25 cellular contexts compared by ENCODE assay signal in genomic region chr9:94927762-94928158, GRCh38.
DNase-seq lines count a peak whose midpoint lies in the region; ATAC-seq and TF ChIP-seq lines count a peak whose summit lies in the region.
"Had no signal": no experiment of that assay in that cellular context is flagged by ENCODE, and none has a peak within 500 bp of the region (broad histone marks: within the 10 kb centered on the region; RNA-seq: fewer than 3 reads in every experiment).

No MANE protein-coding gene starts in this region.

- H4K20me1 ChIP-seq in BLaER1 (no peaks in the 10 kb centered on the region), PC-9 (ENCODE audit: insufficient read depth) (no peaks in the 10 kb centered on the region)

- peaks cover 44% of the 10 kb centered on the region for H3F3A ChIP-seq in PC-9 (ENCODE audit: insufficient read depth, low read depth)

- no peaks in the 10 kb centered on the region for H3K9me3 Mint-ChIP-seq in osteocyte (ENCODE audit: unreplicated experiment)
- H3K9me3 Mint-ChIP-seq: activated naive CD4-positive, alpha-beta T cell treated with anti-CD3 and anti-CD28 coated beads, Interleukin-2, amount 10 ng/mL, durations not matched to agents 7 days and 5 days; activated T-cell treated with anti-CD3 and anti-CD28 coated beads, Interleukin-2, amount 50 U/mL, for 72 hours; CD8-positive, alpha-beta memory T cell had no signal

- CTCF ChIA-PET in RWPE1 (lab: Yijun Ruan, JAX) = interaction anchor here (0.5 to 0.9 kb wide), 2 partner anchors 81 to 246 kb away, joined by 3 read pairs; no protein-coding TSS in a partner anchor
- CTCF ChIA-PET in PC-9 (lab: Charles Lee) = no interaction called here

- no peaks in the 10 kb centered on the region for H3K9me2 ChIP-seq in PC-9 (ENCODE audit: insufficient read depth)

- H2AFZ ChIP-seq in PC-9 = no peak overlapping the region
- H2AFZ ChIP-seq: parathyroid adenoma had no signal

- H3K4me1 Mint-ChIP-seq in osteocyte (ENCODE audit: unreplicated experiment) = peaks cover 76% of the 10 kb centered on the region
- H3K4me1 Mint-ChIP-seq: activated naive CD4-positive, alpha-beta T cell treated with anti-CD3 and anti-CD28 coated beads, Interleukin-2, amount 10 ng/mL, durations not matched to agents 7 days and 5 days; CD8-positive, alpha-beta memory T cell had no signal

- H3K4me2 ChIP-seq in BLaER1 (no peak overlapping the region), PC-9 (no peak overlapping the region)
- H3K4me2 ChIP-seq: KMS-11 had no signal

- H3K9ac ChIP-seq in BLaER1 = no peak overlapping the region
- H3K9ac ChIP-seq: KMS-11, parathyroid adenoma had no signal

- BruUV-seq in PC-9 (replicated peaks; lab: Mats Ljungman, UMichigan) = no TSS peak

- H3K79me2 ChIP-seq in PC-9 (ENCODE audit: low read depth) = peaks cover 25% of the 10 kb centered on the region
- H3K79me2 ChIP-seq: parathyroid adenoma had no signal

- TF ChIP-seq CTCF in RWPE1 (conservative IDR thresholded peaks at IDR 0.05; ENCODE audit: low read depth) (no peak), osteocyte (IDR thresholded peaks at IDR 0.05) (no peak), foreskin keratinocyte (conservative IDR thresholded peaks at IDR 0.05) (no peak), PC-9 (conservative IDR thresholded peaks at IDR 0.05) (no peak)

- H3K4me3 ChIP-seq in BLaER1 = no peak overlapping the region
- H3K4me3 ChIP-seq in PC-9 = no peak overlapping the region
- H3K4me3 ChIP-seq: HAP-1 had no signal

- H3K36me3 Mint-ChIP-seq in osteocyte (ENCODE audit: unreplicated experiment) = peaks cover 14% of the 10 kb centered on the region
- H3K36me3 Mint-ChIP-seq: activated naive CD4-positive, alpha-beta T cell treated with anti-CD3 and anti-CD28 coated beads, Interleukin-2, amount 10 ng/mL, durations not matched to agents 7 days and 5 days had no signal

- H3K4me3 Mint-ChIP-seq in osteocyte (ENCODE audit: unreplicated experiment) = no peak overlapping the region
- H3K4me3 Mint-ChIP-seq: activated naive CD4-positive, alpha-beta T cell treated with anti-CD3 and anti-CD28 coated beads, Interleukin-2, amount 10 ng/mL, durations not matched to agents 7 days and 5 days; activated T-cell treated with anti-CD3 and anti-CD28 coated beads, Interleukin-2, amount 50 U/mL, for 72 hours; CD8-positive, alpha-beta memory T cell; naive thymus-derived CD4-positive, alpha-beta T cell had no signal

- intact Hi-C loops in PC-9 (cut with micrococcal nuclease; ENCODE audit: unreplicated experiment) = loop anchor here (2.0 kb wide), 1 partner anchor 165 kb away; no protein-coding TSS in a partner anchor

- no peak for DNase-seq in RWPE1 (ENCODE audit: low spot score)
- DNase-seq in fibroblast of gingiva (ENCODE audit: low read depth) = peak; percentile 42
- DNase-seq in osteocyte (ENCODE audit: extremely low spot score, unreplicated experiment) = no peak
- DNase-seq in foreskin keratinocyte = no peak
- no peak for DNase-seq in PC-9
- DNase-seq in cortex of kidney (lab: John Stamatoyannopoulos, UW) = no peak
- DNase-seq in left lobe of liver (ENCODE audit: low spot score) = no peak
- DNase-seq: activated CD4-positive, alpha-beta T cell treated with anti-CD3 and anti-CD28 coated beads for 48 hours; activated T-cell treated with anti-CD3 and anti-CD28 coated beads, Interleukin-2, amount 50 U/mL, for 72 hours; CD8-positive, alpha-beta memory T cell; DMS53; effector memory CD4-positive, alpha-beta T cell; GF-D8; head of caudate nucleus; mesendoderm; naive thymus-derived CD4-positive, alpha-beta T cell; NCI-H1694; NCI-H526 treated with DMSO at 0.1 percent for 48 hours; SHP77; T-helper 1 cell had no signal

- peaks cover 26% of the 10 kb centered on the region for H3K4me1 ChIP-seq in BLaER1
- H3K4me1 ChIP-seq in foreskin keratinocyte = peaks cover 18% of the 10 kb centered on the region
- peaks cover 42% of the 10 kb centered on the region for H3K4me1 ChIP-seq in PC-9 (replicated peaks; ENCODE audit: insufficient read depth)

- H3K9me3 ChIP-seq in BLaER1 (no peaks in the 10 kb centered on the region), PC-9 (ENCODE audit: insufficient read depth, low read depth) (no peaks in the 10 kb centered on the region)
- H3K9me3 ChIP-seq: HAP-1 had no signal

- POLR2A ChIA-PET in RWPE1 (lab: Yijun Ruan, JAX; ENCODE audit: low non-redundant PET) = no interaction called here
- POLR2A ChIA-PET in PC-9 (lab: Charles Lee; ENCODE audit: unreplicated experiment) = no interaction called here

- no peaks in the 10 kb centered on the region for H3K27me3 Mint-ChIP-seq in osteocyte (ENCODE audit: unreplicated experiment)
- H3K27me3 Mint-ChIP-seq: CD8-positive, alpha-beta memory T cell; naive thymus-derived CD4-positive, alpha-beta T cell had no signal

- H3K27me3 ChIP-seq in BLaER1 (no peaks in the 10 kb centered on the region), foreskin keratinocyte (no peaks in the 10 kb centered on the region), PC-9 (ENCODE audit: insufficient read depth, low read depth) (no peaks in the 10 kb centered on the region)

- peak overlapping the region; percentile 89 for H3K27ac Mint-ChIP-seq in osteocyte (ENCODE audit: unreplicated experiment)
- H3K27ac Mint-ChIP-seq: activated naive CD4-positive, alpha-beta T cell treated with anti-CD3 and anti-CD28 coated beads, Interleukin-2, amount 10 ng/mL, durations not matched to agents 7 days and 5 days; activated T-cell treated with anti-CD3 and anti-CD28 coated beads, Interleukin-2, amount 50 U/mL, for 72 hours; naive thymus-derived CD4-positive, alpha-beta T cell had no signal

- no peak for ATAC-seq in foreskin keratinocyte
- no peak for ATAC-seq in left lobe of liver
- ATAC-seq: activated T-cell treated with anti-CD3 and anti-CD28 coated beads, Interleukin-2, amount 50 U/mL, for 72 hours; naive thymus-derived CD4-positive, alpha-beta T cell had no signal

- H3K36me3 ChIP-seq in BLaER1 (peaks cover 40% of the 10 kb centered on the region), PC-9 (ENCODE audit: low read depth) (peaks cover 18% of the 10 kb centered on the region; the same call in 1 of the 2 replicates)
- H3K36me3 ChIP-seq: HAP-1 had no signal

- H3K27ac ChIP-seq in BLaER1 = 0 out of 2 replicates have a peak overlapping the region, but pooled peaks have one; percentile 6
- peak overlapping the region; percentile 93 for H3K27ac ChIP-seq in RWPE1
- H3K27ac ChIP-seq in foreskin keratinocyte = no peak overlapping the region
- no peak overlapping the region for H3K27ac ChIP-seq in PC-9
- H3K27ac ChIP-seq: KMS-11, parathyroid adenoma had no signal

Comparison
In these comparisons a context has a peak if more than half of its experiments do, and no peak if none do; other contexts are left out.
1. H3K27ac ChIP-seq: peak in BLaER1 (single experiment) and RWPE1 (single experiment); none in foreskin keratinocyte (single experiment) and PC-9 (single experiment).